Comparison of ENCODE assay signal across 29 cellular contexts in genomic region chr12:108238474-108238873, GRCh38.
"Had no signal": no experiment of that assay in that cellular context is flagged by ENCODE, and none has a peak within 500 bp of the region (broad histone marks: within the 10 kb centered on the region; RNA-seq: fewer than 3 reads in every experiment).

No MANE protein-coding gene starts in this region.

- ATAC-seq: stimulated activated effector memory CD8-positive, alpha-beta T cell treated with anti-CD3 and anti-CD28 coated beads, Interleukin-12 subunit alpha, Interleukin-12 subunit beta, amount 100 ng/mL, for 72 hours; stimulated activated memory B cell treated with anti-CD40 and anti-IgM and Interleukin-4, amounts not matched to agents 10 μg/mL and 1 μg/mL and 100 μg/mL, for 72 hours; stimulated activated naive B cell treated with anti-CD40 and anti-IgM and Interleukin-4, amounts not matched to agents 10 μg/mL and 1 μg/mL and 100 μg/mL, for 72 hours; stimulated activated naive CD8-positive, alpha-beta T cell treated with anti-CD3 and anti-CD28 coated beads, Interleukin-15, amount 100 ng/mL, for 72 hours; stimulated activated naive CD8-positive, alpha-beta T cell treated with anti-CD3 and anti-CD28 coated beads, Interleukin-15, Interleukin-2, amounts not matched to agents 100 U/mL and 50 U/mL, for 24 hours; upper lobe of right lung had no signal

- DNase-seq: stimulated activated CD4-positive, alpha-beta T cell treated with anti-CD3 and anti-CD28 coated beads, Interleukin-2, amount 100 ng/mL, for 48 hours; stimulated activated CD4-positive, alpha-beta T cell treated with anti-CD3 and anti-CD28 coated beads, Interleukin-4, amount 100 ng/mL, for 1 hour; stimulated activated CD4-positive, alpha-beta T cell treated with anti-CD3 and anti-CD28 coated beads, Interleukin-4, amount 100 ng/mL, for 24 hours; stimulated activated CD4-positive, alpha-beta T cell treated with anti-CD3 and anti-CD28 coated beads, Interleukin-4, amount 100 ng/mL, for 4 hours; stimulated activated CD8-positive, alpha-beta memory T cell treated with anti-CD3 and anti-CD28 coated beads, Interleukin-4, amount 100 ng/mL, for 48 hours; stimulated activated naive B cell treated with anti-CD40 and anti-IgM and Interleukin-4, amounts not matched to agents 10 μg/mL and 1 μg/mL and 100 μg/mL, for 72 hours; stimulated activated naive CD4-positive, alpha-beta T cell; stimulated activated naive CD4-positive, alpha-beta T cell treated with Interleukin-2 at 50 U/mL for 16 hours; stimulated activated naive CD8-positive, alpha-beta T cell treated with anti-CD3 and anti-CD28 coated beads, Interleukin-15, amount 100 ng/mL, for 72 hours; stimulated activated naive CD8-positive, alpha-beta T cell treated with anti-CD3 and anti-CD28 coated beads, Interleukin-15, Interleukin-2, amounts not matched to agents 100 U/mL and 50 U/mL, for 24 hours; stomach; substantia nigra; testis; thyroid gland; tibial artery; transverse colon; trophoblast cell; upper lobe of left lung; upper lobe of right lung; uterus had no signal

- H3K27me3 ChIP-seq: testis, thyroid gland, tibial nerve, transverse colon, upper lobe of left lung, uterus, vagina had no signal

- H3K4me1 ChIP-seq: stomach, suprapubic skin, testis, thyroid gland, tibial nerve, transverse colon, upper lobe of left lung, upper lobe of right lung, uterus, vagina had no signal

- H3K4me1 Mint-ChIP-seq: stimulated activated memory B cell treated with anti-CD40 and anti-IgM and Interleukin-4, amounts not matched to agents 10 μg/mL and 1 μg/mL and 100 μg/mL, for 72 hours; stimulated activated naive CD8-positive, alpha-beta T cell treated with anti-CD3 and anti-CD28 coated beads, Interleukin-15, amount 100 ng/mL, for 72 hours had no signal

- H3K27ac Mint-ChIP-seq: stimulated activated effector memory CD8-positive, alpha-beta T cell treated with anti-CD3 and anti-CD28 coated beads, Interleukin-12 subunit alpha, Interleukin-12 subunit beta, amount 100 ng/mL, for 72 hours; stimulated activated memory B cell treated with anti-CD40 and anti-IgM and Interleukin-4, amounts not matched to agents 10 μg/mL and 1 μg/mL and 100 μg/mL, for 72 hours; stimulated activated naive B cell treated with anti-CD40 and anti-IgM and Interleukin-4, amounts not matched to agents 10 μg/mL and 1 μg/mL and 100 μg/mL, for 72 hours; stimulated activated naive CD8-positive, alpha-beta T cell treated with anti-CD3 and anti-CD28 coated beads, Interleukin-15, amount 100 ng/mL, for 72 hours; stimulated activated naive CD8-positive, alpha-beta T cell treated with anti-CD3 and anti-CD28 coated beads, Interleukin-15, Interleukin-2, amounts not matched to agents 100 ng/mL and 50 ng/mL, for 24 hours; type B pancreatic cell had no signal

- H3K4me3 ChIP-seq: stomach, suprapubic skin, testis, thoracic aorta, thyroid gland, tibial artery, tibial nerve, transverse colon, upper lobe of left lung, upper lobe of right lung, uterus, vagina had no signal

- H3K36me3 Mint-ChIP-seq: stimulated activated effector memory CD8-positive, alpha-beta T cell treated with anti-CD3 and anti-CD28 coated beads, Interleukin-12 subunit alpha, Interleukin-12 subunit beta, amount 100 ng/mL, for 72 hours; stimulated activated naive B cell treated with anti-CD40 and anti-IgM and Interleukin-4, amounts not matched to agents 10 μg/mL and 1 μg/mL and 100 μg/mL, for 72 hours had no signal

- FAIRE-seq: urothelium cell line had no signal

- H3K9me3 Mint-ChIP-seq: stimulated activated effector memory CD8-positive, alpha-beta T cell treated with anti-CD3 and anti-CD28 coated beads, Interleukin-12 subunit alpha, Interleukin-12 subunit beta, amount 100 ng/mL, for 72 hours; stimulated activated naive CD8-positive, alpha-beta T cell treated with anti-CD3 and anti-CD28 coated beads, Interleukin-15, Interleukin-2, amounts not matched to agents 100 ng/mL and 50 ng/mL, for 24 hours; type B pancreatic cell had no signal

- H3K27ac ChIP-seq: stomach, suprapubic skin, testis, thoracic aorta, thyroid gland, tibial artery, tibial nerve, transverse colon, upper lobe of left lung, upper lobe of right lung, uterus, vagina had no signal

- H3K9me3 ChIP-seq: suprapubic skin, testis, thoracic aorta, thyroid gland, tibial artery, transverse colon, upper lobe of right lung, uterus, vagina had no signal

- H3K4me3 Mint-ChIP-seq: stimulated activated effector memory CD8-positive, alpha-beta T cell treated with anti-CD3 and anti-CD28 coated beads, Interleukin-12 subunit alpha, Interleukin-12 subunit beta, amount 100 ng/mL, for 72 hours; stimulated activated memory B cell treated with anti-CD40 and anti-IgM and Interleukin-4, amounts not matched to agents 10 μg/mL and 1 μg/mL and 100 μg/mL, for 72 hours; stimulated activated naive B cell treated with anti-CD40 and anti-IgM and Interleukin-4, amounts not matched to agents 10 μg/mL and 1 μg/mL and 100 μg/mL, for 72 hours; stimulated activated naive CD8-positive, alpha-beta T cell treated with anti-CD3 and anti-CD28 coated beads, Interleukin-15, amount 100 ng/mL, for 72 hours; stimulated activated naive CD8-positive, alpha-beta T cell treated with anti-CD3 and anti-CD28 coated beads, Interleukin-15, Interleukin-2, amounts not matched to agents 100 ng/mL and 50 ng/mL, for 24 hours; type B pancreatic cell had no signal

- H3K36me3 ChIP-seq: stomach, suprapubic skin, thoracic aorta, tibial artery, tibial nerve, transverse colon, upper lobe of left lung, upper lobe of right lung, uterus, vagina had no signal
